In the genomic region with DNA sequence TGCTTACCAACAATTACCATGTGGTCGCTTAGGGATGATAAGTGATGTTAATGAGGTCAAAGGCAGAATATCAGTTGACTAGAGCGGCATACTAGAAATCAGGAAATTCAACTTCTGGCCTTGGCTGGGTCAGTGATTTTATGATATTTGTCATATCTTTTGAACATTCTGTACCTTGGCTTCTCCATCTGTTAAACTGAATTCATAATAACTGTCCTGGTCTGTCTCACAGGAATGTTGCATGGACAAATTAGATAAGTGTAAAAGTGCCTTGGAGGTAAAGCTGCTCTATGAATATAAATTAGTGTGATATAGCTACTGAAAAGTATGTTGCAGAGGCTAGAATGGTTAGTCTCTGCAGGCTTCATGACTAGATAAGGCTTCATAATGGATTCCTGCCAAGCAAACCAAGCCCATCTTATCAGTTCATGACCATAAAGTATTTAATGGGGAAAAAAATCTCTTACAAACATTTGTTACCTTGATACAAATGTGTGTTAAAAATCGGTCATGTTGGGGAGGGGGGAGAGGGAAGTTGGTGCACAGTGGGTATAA, we compare ENCODE assay signal across 30 cellular contexts.
A peak's percentile ranks its signal among the peaks of the same experiment; 100 is the strongest.
DNase-seq lines count a peak whose midpoint lies in the region; ATAC-seq and TF ChIP-seq lines count a peak whose summit lies in the region.
"Had no signal": no experiment of that assay in that cellular context is flagged by ENCODE, and none has a peak within 500 bp of the region (broad histone marks: within the 10 kb centered on the region; RNA-seq: fewer than 3 reads in every experiment).

No MANE protein-coding gene starts in this region.

- no peaks in the 10 kb centered on the region for H3K9me3 ChIP-seq in cardiac muscle cell (ENCODE audit: low read depth)
- H3K9me3 ChIP-seq: esophagus squamous epithelium, gastrocnemius medialis, pancreas, spleen, upper lobe of right lung had no signal

- H3K4me3 ChIP-seq in cardiac muscle cell: no peak overlapping the region
- H3K4me3 ChIP-seq: esophagus squamous epithelium, gastrocnemius medialis, pancreas, SJCRH30, spleen, upper lobe of right lung had no signal

- no peak for ATAC-seq in left cardiac atrium
- peak; percentile 72 for ATAC-seq in left colon
- no peak for ATAC-seq in HG03045 (IDR thresholded peaks at IDR 0.05; ENCODE audit: unreplicated experiment)
- ATAC-seq: activated CD8-positive, alpha-beta T cell treated with anti-CD3 and anti-CD28 coated beads for 36 hours; CD8-positive, alpha-beta T cell; gastrocnemius medialis; right cardiac atrium; upper lobe of right lung had no signal

- H3K27me3 Mint-ChIP-seq in chondrocyte (ENCODE audit: low read depth): no peaks in the 10 kb centered on the region
- H3K27me3 Mint-ChIP-seq: activated CD8-positive, alpha-beta T cell treated with anti-CD3 and anti-CD28 coated beads for 36 hours; activated naive CD8-positive, alpha-beta T cell had no signal

- intact Hi-C loops in left cardiac atrium (cut with DNase I): no loop called here
- intact Hi-C loops in left colon (cut with DNase I, micrococcal nuclease): no loop called here

- peaks cover 51% of the 10 kb centered on the region for H3K36me3 ChIP-seq in cardiac muscle cell
- H3K36me3 ChIP-seq: pancreas, SJCRH30 had no signal

- peaks cover 27% of the 10 kb centered on the region for H3K36me3 Mint-ChIP-seq in chondrocyte (ENCODE audit: low read depth)

- no peaks in the 10 kb centered on the region for H3K9me3 Mint-ChIP-seq in chondrocyte (ENCODE audit: low read depth)
- H3K9me3 Mint-ChIP-seq: activated CD8-positive, alpha-beta T cell treated with anti-CD3 and anti-CD28 coated beads for 36 hours; CD8-positive, alpha-beta T cell; nephron progenitor cell had no signal

- H3K4me1 Mint-ChIP-seq in chondrocyte (ENCODE audit: low read depth): peaks cover 51% of the 10 kb centered on the region

- H3K4me1 ChIP-seq in cardiac muscle cell (ENCODE audit: low read depth): peaks cover 34% of the 10 kb centered on the region
- H3K4me1 ChIP-seq: esophagus squamous epithelium, gastrocnemius medialis, SJCRH30, spleen, upper lobe of right lung had no signal

- no peak overlapping the region for H3K27ac Mint-ChIP-seq in chondrocyte (ENCODE audit: unreplicated experiment)
- H3K27ac Mint-ChIP-seq: activated CD8-positive, alpha-beta T cell treated with anti-CD3 and anti-CD28 coated beads for 36 hours; activated naive CD8-positive, alpha-beta T cell; CD8-positive, alpha-beta T cell had no signal

- DNase-seq in cardiac muscle cell (ENCODE audit: low read depth in 1 of 2, low spot score in 1 of 2) (peak in 1 of 2 donors; percentile 36), left cardiac atrium (no peak), amniotic epithelial cell (ENCODE audit: low read depth) (peak; percentile 84), left colon (no peak), NCI-H82 (lab: John Stamatoyannopoulos, UW) (no peak), chondrocyte (ENCODE audit: low spot score) (no peak), GM03348 (ENCODE audit: low spot score) (no peak)
- DNase-seq: 8988T; activated CD8-positive, alpha-beta T cell treated with anti-CD3 and anti-CD28 coated beads for 36 hours; AML-193; aorta; CD8-positive, alpha-beta T cell; central memory CD4-positive, alpha-beta T cell; dermis blood vessel endothelial cell; DMS53; esophagus squamous epithelium; gastrocnemius medialis; KBM-7; NCI-H1417; NCI-H2081 treated with DMSO at 0.1 percent for 48 hours; NCI-H345; nephron progenitor cell; right cardiac atrium; SJCRH30; spleen; stimulated activated CD4-positive, alpha-beta T cell treated with anti-CD3 and anti-CD28 coated beads, Interleukin-2, amount 100 ng/mL, for 48 hours; upper lobe of right lung had no signal

- no peaks in the 10 kb centered on the region for H3K27me3 ChIP-seq in cardiac muscle cell
- H3K27me3 ChIP-seq: esophagus squamous epithelium, gastrocnemius medialis, pancreas, SJCRH30, spleen, upper lobe of right lung had no signal

- no peak overlapping the region for H3K4me3 Mint-ChIP-seq in chondrocyte (ENCODE audit: unreplicated experiment)
- H3K4me3 Mint-ChIP-seq: activated CD8-positive, alpha-beta T cell treated with anti-CD3 and anti-CD28 coated beads for 36 hours; activated naive CD8-positive, alpha-beta T cell; CD8-positive, alpha-beta T cell; nephron progenitor cell had no signal

- H3K27ac ChIP-seq in cardiac muscle cell: peak overlapping the region; percentile 25
- H3K27ac ChIP-seq: esophagus squamous epithelium, gastrocnemius medialis, pancreas, SJCRH30, spleen, upper lobe of right lung had no signal

- TF ChIP-seq CTCF in cardiac muscle cell (IDR thresholded peaks at IDR 0.05; ENCODE audit: low read depth, low read length) (no peak), chondrocyte (IDR thresholded peaks at IDR 0.05) (no peak)
